Comparison of ENCODE assay signal across 1 cellular context in the genomic region with DNA sequence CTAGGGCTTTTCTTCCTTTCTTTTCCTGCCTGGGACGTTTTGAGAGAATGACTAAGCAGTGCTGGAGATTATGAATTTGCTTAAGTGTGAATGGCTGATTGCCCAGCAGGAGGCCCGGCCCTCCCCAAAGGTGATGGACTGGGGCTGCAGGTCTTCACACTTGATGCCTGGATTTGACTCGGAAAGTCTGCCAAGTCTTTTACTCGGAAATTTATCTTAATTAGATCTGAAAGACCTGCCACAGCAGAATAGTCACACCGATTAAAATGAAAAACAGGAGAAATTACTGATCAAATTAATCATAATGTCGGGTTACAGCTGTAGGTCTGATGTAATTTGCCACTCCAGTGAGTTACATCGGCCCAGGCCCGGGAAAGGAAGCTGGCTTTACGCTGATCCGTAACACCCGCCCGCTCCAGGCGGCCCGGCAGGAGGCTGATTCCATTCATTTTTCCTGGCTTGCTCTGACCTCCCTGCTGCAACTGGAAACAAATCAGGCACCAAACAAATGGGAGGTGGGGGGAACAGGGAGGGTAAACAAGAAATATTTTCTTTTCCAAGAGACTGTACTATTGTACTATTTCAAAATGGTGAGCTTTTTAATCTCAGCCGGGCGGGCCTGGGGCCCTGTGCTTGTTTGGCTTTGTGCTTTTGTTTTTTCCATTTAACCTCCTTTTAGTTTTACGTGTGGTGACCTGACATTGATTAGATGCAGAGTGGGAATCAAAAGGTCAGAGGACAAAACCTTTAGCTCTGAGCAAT.
TF ChIP-seq lines count a peak whose summit lies in the region.

No MANE protein-coding gene starts in this region.

TF ChIP-seq in HEK293, 187 proteins besides CTCF, POLR2A, EP300 and RAD21 (continued from another document and continues in another):
- TF ChIP-seq ZNF747 (tag by site-specific recombination; IDR thresholded peaks at IDR 0.05) (no peak), ZNF530 (tag by site-specific recombination; IDR thresholded peaks at IDR 0.05; ENCODE audit: low read depth) (no peak), ZNF214 (tag by site-specific recombination; IDR thresholded peaks at IDR 0.05; ENCODE audit: borderline replicate concordance) (no peak), ZNF48 (tag by site-specific recombination; IDR thresholded peaks at IDR 0.05) (no peak), INSM2 (tag by site-specific recombination; IDR thresholded peaks at IDR 0.05) (peak; percentile 65; the same call in 1 of the 2 replicates), ZFP37 (tag by site-specific recombination; IDR thresholded peaks at IDR 0.05) (no peak), TCF7L2 (IDR thresholded peaks at IDR 0.05; ENCODE audit: borderline replicate concordance, low read depth, low read length) (0 out of 2 replicates have a peak, but pooled peaks have one; percentile 26), ZNF76 (tag by site-specific recombination; IDR thresholded peaks at IDR 0.05; ENCODE audit: borderline replicate concordance, low read depth) (no peak; the same call in 1 of the 2 replicates), ZNF324 (tag by site-specific recombination; IDR thresholded peaks at IDR 0.05) (peak; percentile 63; the same call in 1 of the 2 replicates), ZNF18 (tag by site-specific recombination; IDR thresholded peaks at IDR 0.05) (peak; percentile 96), ZFP3 (tag by site-specific recombination; IDR thresholded peaks at IDR 0.05; ENCODE audit: low read depth) (no peak), ZNF23 (tag by site-specific recombination; IDR thresholded peaks at IDR 0.05; ENCODE audit: borderline replicate concordance) (no peak), MEIS1 (CRISPR knock-in tag; IDR thresholded peaks at IDR 0.05; ENCODE audit: borderline replicate concordance) (no peak), ZBTB21 (tag by site-specific recombination; IDR thresholded peaks at IDR 0.05) (no peak), FEZF1 (tag by site-specific recombination; IDR thresholded peaks at IDR 0.05) (no peak), ZNF221 (tag by site-specific recombination; IDR thresholded peaks at IDR 0.05; ENCODE audit: borderline replicate concordance) (no peak), ZBTB20 (tag by site-specific recombination; IDR thresholded peaks at IDR 0.05) (peak; percentile 53; the same call in 1 of the 2 replicates), ZFP69B (tag by site-specific recombination; IDR thresholded peaks at IDR 0.05) (no peak), ZNF404 (tag by site-specific recombination; IDR thresholded peaks at IDR 0.05) (no peak), PRDM6 (tag by site-specific recombination; IDR thresholded peaks at IDR 0.05) (peak; percentile 93), ZNF639 (tag by site-specific recombination; IDR thresholded peaks at IDR 0.05) (0 out of 2 replicates have a peak, but pooled peaks have one; percentile 52), ZNF121 (tag by site-specific recombination; IDR thresholded peaks at IDR 0.05) (no peak), ELK4 (IDR thresholded peaks at IDR 0.05; ENCODE audit: borderline replicate concordance, low read depth, low read length) (no peak), YY1 (tag by site-specific recombination; IDR thresholded peaks at IDR 0.05) (no peak), WT1 (tag by site-specific recombination; IDR thresholded peaks at IDR 0.05) (peak; percentile 92), ZNF114 (tag by site-specific recombination; IDR thresholded peaks at IDR 0.05) (no peak), ZNF416 (tag by site-specific recombination; IDR thresholded peaks at IDR 0.05) (no peak), ZNF184 (tag by site-specific recombination; IDR thresholded peaks at IDR 0.05) (peak; percentile 61), ZNF707 (tag by site-specific recombination; IDR thresholded peaks at IDR 0.05) (no peak), ZNF777 (tag by site-specific recombination; IDR thresholded peaks at IDR 0.05; ENCODE audit: borderline replicate concordance) (no peak), ZNF19 (tag by site-specific recombination; IDR thresholded peaks at IDR 0.05; ENCODE audit: low read depth) (no peak)
- TF ChIP-seq, protein P1, sequence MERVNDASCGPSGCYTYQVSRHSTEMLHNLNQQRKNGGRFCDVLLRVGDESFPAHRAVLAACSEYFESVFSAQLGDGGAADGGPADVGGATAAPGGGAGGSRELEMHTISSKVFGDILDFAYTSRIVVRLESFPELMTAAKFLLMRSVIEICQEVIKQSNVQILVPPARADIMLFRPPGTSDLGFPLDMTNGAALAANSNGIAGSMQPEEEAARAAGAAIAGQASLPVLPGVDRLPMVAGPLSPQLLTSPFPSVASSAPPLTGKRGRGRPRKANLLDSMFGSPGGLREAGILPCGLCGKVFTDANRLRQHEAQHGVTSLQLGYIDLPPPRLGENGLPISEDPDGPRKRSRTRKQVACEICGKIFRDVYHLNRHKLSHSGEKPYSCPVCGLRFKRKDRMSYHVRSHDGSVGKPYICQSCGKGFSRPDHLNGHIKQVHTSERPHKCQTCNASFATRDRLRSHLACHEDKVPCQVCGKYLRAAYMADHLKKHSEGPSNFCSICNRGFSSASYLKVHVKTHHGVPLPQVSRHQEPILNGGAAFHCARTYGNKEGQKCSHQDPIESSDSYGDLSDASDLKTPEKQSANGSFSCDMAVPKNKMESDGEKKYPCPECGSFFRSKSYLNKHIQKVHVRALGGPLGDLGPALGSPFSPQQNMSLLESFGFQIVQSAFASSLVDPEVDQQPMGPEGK (tag by site-specific recombination; IDR thresholded peaks at IDR 0.05) = peak; percentile 77
- TF ChIP-seq, protein P2, sequence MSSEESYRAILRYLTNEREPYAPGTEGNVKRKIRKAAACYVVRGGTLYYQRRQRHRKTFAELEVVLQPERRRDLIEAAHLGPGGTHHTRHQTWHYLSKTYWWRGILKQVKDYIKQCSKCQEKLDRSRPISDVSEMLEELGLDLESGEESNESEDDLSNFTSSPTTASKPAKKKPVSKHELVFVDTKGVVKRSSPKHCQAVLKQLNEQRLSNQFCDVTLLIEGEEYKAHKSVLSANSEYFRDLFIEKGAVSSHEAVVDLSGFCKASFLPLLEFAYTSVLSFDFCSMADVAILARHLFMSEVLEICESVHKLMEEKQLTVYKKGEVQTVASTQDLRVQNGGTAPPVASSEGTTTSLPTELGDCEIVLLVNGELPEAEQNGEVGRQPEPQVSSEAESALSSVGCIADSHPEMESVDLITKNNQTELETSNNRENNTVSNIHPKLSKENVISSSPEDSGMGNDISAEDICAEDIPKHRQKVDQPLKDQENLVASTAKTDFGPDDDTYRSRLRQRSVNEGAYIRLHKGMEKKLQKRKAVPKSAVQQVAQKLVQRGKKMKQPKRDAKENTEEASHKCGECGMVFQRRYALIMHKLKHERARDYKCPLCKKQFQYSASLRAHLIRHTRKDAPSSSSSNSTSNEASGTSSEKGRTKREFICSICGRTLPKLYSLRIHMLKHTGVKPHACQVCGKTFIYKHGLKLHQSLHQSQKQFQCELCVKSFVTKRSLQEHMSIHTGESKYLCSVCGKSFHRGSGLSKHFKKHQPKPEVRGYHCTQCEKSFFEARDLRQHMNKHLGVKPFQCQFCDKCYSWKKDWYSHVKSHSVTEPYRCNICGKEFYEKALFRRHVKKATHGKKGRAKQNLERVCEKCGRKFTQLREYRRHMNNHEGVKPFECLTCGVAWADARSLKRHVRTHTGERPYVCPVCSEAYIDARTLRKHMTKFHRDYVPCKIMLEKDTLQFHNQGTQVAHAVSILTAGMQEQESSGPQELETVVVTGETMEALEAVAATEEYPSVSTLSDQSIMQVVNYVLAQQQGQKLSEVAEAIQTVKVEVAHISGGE (tag by site-specific recombination; conservative IDR thresholded peaks at IDR 0.05; ENCODE audit: low read depth) = no peak
- TF ChIP-seq, protein P3, sequence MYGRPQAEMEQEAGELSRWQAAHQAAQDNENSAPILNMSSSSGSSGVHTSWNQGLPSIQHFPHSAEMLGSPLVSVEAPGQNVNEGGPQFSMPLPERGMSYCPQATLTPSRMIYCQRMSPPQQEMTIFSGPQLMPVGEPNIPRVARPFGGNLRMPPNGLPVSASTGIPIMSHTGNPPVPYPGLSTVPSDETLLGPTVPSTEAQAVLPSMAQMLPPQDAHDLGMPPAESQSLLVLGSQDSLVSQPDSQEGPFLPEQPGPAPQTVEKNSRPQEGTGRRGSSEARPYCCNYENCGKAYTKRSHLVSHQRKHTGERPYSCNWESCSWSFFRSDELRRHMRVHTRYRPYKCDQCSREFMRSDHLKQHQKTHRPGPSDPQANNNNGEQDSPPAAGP (tag by site-specific recombination; IDR thresholded peaks at IDR 0.05) = no peak
